In the genomic region with DNA sequence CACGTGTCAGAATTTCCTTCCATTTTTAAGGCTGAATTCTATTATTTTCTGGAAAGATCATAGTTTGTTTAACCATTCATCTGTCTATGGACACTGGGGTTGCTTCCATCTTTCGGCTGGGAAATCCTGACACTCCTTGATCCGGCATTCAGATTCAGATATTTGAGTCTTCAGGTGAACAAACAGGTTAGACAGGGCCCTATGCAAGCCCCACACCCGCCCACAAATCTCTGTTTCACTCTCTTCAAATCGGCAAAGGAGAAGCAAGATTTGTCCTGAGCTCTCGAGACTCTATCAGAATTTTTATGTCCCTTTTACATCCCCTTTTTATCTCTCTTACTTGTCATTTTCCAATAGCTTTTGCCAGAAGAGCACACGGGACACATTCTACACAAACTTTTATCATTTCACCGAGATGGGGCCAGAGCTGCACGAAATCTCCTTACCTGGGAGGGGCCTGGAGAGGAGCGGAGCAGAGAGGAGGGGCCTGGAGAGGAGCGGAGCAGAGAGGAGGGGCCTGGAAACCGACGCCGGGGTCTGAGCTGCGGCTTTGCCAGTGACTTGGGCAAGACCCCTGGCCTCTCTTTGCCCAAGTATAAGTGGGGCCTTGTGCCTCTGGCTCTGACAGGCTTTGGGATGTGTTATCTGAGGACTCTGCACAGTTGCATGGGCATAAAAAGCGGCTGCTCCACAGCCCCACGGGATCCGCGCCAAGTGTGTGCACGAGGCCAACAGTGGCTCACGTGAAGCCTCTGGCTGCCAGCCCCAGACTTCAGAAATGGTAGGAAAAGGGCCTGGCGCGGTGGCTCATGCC, we compare ENCODE assay signal across 9 cellular contexts. TPM values are rescaled to one million over a fixed set of nuclear protein-coding genes. Genes with fewer than 3 reads are reported as not detected.
DNase-seq lines count a peak whose midpoint lies in the region; ATAC-seq and TF ChIP-seq lines count a peak whose summit lies in the region.
"Had no signal": no experiment of that assay in that cellular context is flagged by ENCODE, and none has a peak within 500 bp of the region (broad histone marks: within the 10 kb centered on the region; RNA-seq: fewer than 3 reads in every experiment).

No MANE protein-coding gene starts in this region.

- peak; percentile 100 for ATAC-seq in WTC11
- peak; percentile 82 for ATAC-seq in sciatic nerve
- ATAC-seq in HG03095 (IDR thresholded peaks at IDR 0.05; ENCODE audit: unreplicated experiment) = no peak
- ATAC-seq in GM18867 (IDR thresholded peaks at IDR 0.05; ENCODE audit: unreplicated experiment) = no peak

- CTCF ChIA-PET in WTC11 (lab: Charles Lee) = interaction anchor here (0.8 to 2.0 kb wide), 5 partner anchors 41 to 264 kb away, joined by 3 to 6 read pairs (median 3); no protein-coding TSS in a partner anchor

- peaks cover 27% of the 10 kb centered on the region for H3K9me3 Mint-ChIP-seq in WTC11

- peak overlapping the region; percentile 88 for H3K27ac Mint-ChIP-seq in WTC11

- peaks cover 33% of the 10 kb centered on the region for H3K4me1 Mint-ChIP-seq in WTC11

- no peak for TF ChIP-seq CTCF in WTC11 (IDR thresholded peaks at IDR 0.05)

- DNase-seq in HT-29 (ENCODE audit: low spot score) = peak; percentile 24
- DNase-seq in WTC11 (ENCODE audit: low spot score) = peak; percentile 68
- peak; percentile 84 for DNase-seq in cardiac septum (ENCODE audit: low spot score)
- peak; percentile 75 for DNase-seq in sciatic nerve (ENCODE audit: low spot score)
- no peak for DNase-seq in superior temporal gyrus (ENCODE audit: extremely low spot score)
- DNase-seq in NCI-H526 treated with DMSO at 0.1 percent for 48 hours (lab: John Stamatoyannopoulos, UW) = no peak

- peak overlapping the region; percentile 64 for H3K4me3 Mint-ChIP-seq in WTC11

- H3K27me3 Mint-ChIP-seq in WTC11 (ENCODE audit: low read depth) = peaks cover 11% of the 10 kb centered on the region

- H3K36me3 Mint-ChIP-seq in WTC11 = peaks cover 16% of the 10 kb centered on the region

- POLR2A ChIA-PET in WTC11 (lab: Charles Lee) = no interaction called here

- intact Hi-C loops in cardiac septum (cut with DNase I) = no loop called here
- intact Hi-C loops in sciatic nerve (cut with DNase I) = no loop called here

TF ChIP-seq in WTC11, 78 proteins besides CTCF, POLR2A, EP300 and RAD21:
- TF ChIP-seq EMX1 (CRISPR knock-in tag; IDR thresholded peaks at IDR 0.05) = no peak
- no peak for TF ChIP-seq ZNF423 (CRISPR knock-in tag; IDR thresholded peaks at IDR 0.05)
- TF ChIP-seq FOXJ3 (CRISPR knock-in tag; IDR thresholded peaks at IDR 0.05; ENCODE audit: borderline replicate concordance) = no peak
- no peak for TF ChIP-seq JUN (CRISPR knock-in tag; IDR thresholded peaks at IDR 0.05)
- no peak for TF ChIP-seq TP53 (CRISPR knock-in tag; IDR thresholded peaks at IDR 0.05)
- TF ChIP-seq, protein P1, sequence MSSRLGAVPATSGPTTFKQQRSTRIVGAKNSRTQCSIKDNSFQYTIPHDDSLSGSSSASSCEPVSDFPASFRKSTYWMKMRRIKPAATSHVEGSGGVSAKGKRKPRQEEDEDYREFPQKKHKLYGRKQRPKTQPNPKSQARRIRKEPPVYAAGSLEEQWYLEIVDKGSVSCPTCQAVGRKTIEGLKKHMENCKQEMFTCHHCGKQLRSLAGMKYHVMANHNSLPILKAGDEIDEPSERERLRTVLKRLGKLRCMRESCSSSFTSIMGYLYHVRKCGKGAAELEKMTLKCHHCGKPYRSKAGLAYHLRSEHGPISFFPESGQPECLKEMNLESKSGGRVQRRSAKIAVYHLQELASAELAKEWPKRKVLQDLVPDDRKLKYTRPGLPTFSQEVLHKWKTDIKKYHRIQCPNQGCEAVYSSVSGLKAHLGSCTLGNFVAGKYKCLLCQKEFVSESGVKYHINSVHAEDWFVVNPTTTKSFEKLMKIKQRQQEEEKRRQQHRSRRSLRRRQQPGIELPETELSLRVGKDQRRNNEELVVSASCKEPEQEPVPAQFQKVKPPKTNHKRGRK (CRISPR knock-in tag; IDR thresholded peaks at IDR 0.05; ENCODE audit: borderline replicate concordance) = no peak
- TF ChIP-seq IRF2 (CRISPR knock-in tag; IDR thresholded peaks at IDR 0.05; ENCODE audit: borderline replicate concordance, low read depth) = no peak
- TF ChIP-seq, protein P2, sequence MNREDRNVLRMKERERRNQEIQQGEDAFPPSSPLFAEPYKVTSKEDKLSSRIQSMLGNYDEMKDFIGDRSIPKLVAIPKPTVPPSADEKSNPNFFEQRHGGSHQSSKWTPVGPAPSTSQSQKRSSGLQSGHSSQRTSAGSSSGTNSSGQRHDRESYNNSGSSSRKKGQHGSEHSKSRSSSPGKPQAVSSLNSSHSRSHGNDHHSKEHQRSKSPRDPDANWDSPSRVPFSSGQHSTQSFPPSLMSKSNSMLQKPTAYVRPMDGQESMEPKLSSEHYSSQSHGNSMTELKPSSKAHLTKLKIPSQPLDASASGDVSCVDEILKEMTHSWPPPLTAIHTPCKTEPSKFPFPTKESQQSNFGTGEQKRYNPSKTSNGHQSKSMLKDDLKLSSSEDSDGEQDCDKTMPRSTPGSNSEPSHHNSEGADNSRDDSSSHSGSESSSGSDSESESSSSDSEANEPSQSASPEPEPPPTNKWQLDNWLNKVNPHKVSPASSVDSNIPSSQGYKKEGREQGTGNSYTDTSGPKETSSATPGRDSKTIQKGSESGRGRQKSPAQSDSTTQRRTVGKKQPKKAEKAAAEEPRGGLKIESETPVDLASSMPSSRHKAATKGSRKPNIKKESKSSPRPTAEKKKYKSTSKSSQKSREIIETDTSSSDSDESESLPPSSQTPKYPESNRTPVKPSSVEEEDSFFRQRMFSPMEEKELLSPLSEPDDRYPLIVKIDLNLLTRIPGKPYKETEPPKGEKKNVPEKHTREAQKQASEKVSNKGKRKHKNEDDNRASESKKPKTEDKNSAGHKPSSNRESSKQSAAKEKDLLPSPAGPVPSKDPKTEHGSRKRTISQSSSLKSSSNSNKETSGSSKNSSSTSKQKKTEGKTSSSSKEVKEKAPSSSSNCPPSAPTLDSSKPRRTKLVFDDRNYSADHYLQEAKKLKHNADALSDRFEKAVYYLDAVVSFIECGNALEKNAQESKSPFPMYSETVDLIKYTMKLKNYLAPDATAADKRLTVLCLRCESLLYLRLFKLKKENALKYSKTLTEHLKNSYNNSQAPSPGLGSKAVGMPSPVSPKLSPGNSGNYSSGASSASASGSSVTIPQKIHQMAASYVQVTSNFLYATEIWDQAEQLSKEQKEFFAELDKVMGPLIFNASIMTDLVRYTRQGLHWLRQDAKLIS (CRISPR knock-in tag; IDR thresholded peaks at IDR 0.05; ENCODE audit: borderline replicate concordance) = no peak
- TF ChIP-seq ETV6 (CRISPR knock-in tag; IDR thresholded peaks at IDR 0.05) = no peak

RNA-seq across cellular contexts. Expression of a gene that starts 54.3 kb away (rescaled TPM):
- total RNA-seq in HT-29 (2014; rRNA removed; shearing (Covaris generic)) = not detected in 2 replicates
- total RNA-seq in WTC11 (2021) (19.9 to 25.8 TPM (median 24.4 TPM) in 3 replicates), cardiac septum (not detected), sciatic nerve (not detected)
- total RNA-seq: renal cortical epithelial cell had no signal

Comparison
In these comparisons a context has a peak if more than half of its experiments do, and no peak if none do; other contexts are left out.
1. DNase-seq: peak in HT-29 (single experiment), WTC11 (single experiment), cardiac septum (single experiment) and sciatic nerve (single experiment); none in superior temporal gyrus (single experiment) and NCI-H526 treated with DMSO at 0.1 percent for 48 hours (single experiment).
2. ATAC-seq: peak in WTC11 (single experiment) and sciatic nerve (single experiment); none in HG03095 (single experiment) and GM18867 (single experiment).
3. RNA of a gene that starts 54.3 kb away (total RNA-seq): 19.9 to 25.8 TPM in WTC11; not detected in cardiac septum (single experiment), not detected in HT-29 and not detected in sciatic nerve (single experiment); every median in the first group is over 10 times any median in the second.